ENCODE assay signal across 8 cellular contexts in the genomic region with DNA sequence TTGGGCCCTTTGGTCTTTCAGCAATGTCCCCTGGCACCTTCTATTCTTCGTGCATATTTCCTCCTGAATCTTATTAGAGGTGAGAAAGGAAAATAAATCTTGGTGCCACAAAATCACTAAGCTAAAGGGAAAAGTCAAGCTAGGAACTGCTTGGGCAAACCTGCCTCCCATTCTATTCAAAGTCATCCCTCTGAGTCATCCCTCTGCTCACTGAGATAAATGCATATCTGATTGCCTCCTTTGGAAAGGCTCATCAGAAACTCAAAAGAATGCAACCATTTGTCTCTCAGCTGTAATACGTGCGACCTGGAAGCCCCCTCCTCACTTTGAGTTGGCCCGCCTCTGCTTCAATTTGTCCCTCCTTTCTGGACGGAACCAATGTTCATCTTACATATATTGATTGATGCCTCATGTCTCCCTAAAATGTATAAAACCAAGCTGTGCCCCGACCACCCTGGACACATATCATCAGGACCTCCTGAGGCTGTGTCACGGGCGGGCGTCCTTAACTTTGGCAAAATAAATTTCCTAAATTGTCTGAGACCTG. TPM values are rescaled to one million over a fixed set of nuclear protein-coding genes. Genes with fewer than 3 reads are reported as not detected.
A peak's percentile ranks its signal among the peaks of the same experiment; 100 is the strongest.
DNase-seq lines count a peak whose midpoint lies in the region; ATAC-seq, FAIRE-seq and TF ChIP-seq lines count a peak whose summit lies in the region.
"Not testable (repeated sequence)": the region's sequence is repeated elsewhere in the genome, so short reads cannot be mapped to it uniquely, and the experiment has no call there.

No MANE protein-coding gene starts in this region.

- peaks cover 28% of the 10 kb centered on the region for H3F3A ChIP-seq in MM.1S (ENCODE audit: insufficient read depth, low read length)

- H3K9me3 Mint-ChIP-seq in CD4-positive, alpha-beta memory T cell; H9; WTC11; stimulated activated naive B cell treated with anti-CD40 and anti-IgM and Interleukin-4, amounts not matched to agents 10 μg/mL and 1 μg/mL and 100 μg/mL, for 72 hours: not testable (repeated sequence)

- H2BK12ac ChIP-seq in H9 (ENCODE audit: insufficient read length, low read depth, low read length) = not testable (repeated sequence)

- H3K4me1 ChIP-seq in CD4-positive, alpha-beta memory T cell (ENCODE audit: insufficient read depth, low read length) = peaks cover 28% of the 10 kb centered on the region
- not testable (repeated sequence) for H3K4me1 ChIP-seq in H9 (ENCODE audit: insufficient read depth, low read length)
- H3K4me1 ChIP-seq in MM.1S (ENCODE audit: low read length) (peaks cover 38% of the 10 kb centered on the region), heart left ventricle (peaks cover 0 to 29% (median 21%) of the 10 kb centered on the region in 12 donors), muscle layer of duodenum (ENCODE audit: control insufficient read depth in 1 of 2, insufficient read depth in 2 of 2, low read length in 2 of 2) (peaks cover 8 to 22% of the 10 kb centered on the region in 2 donors)

- not testable (repeated sequence) for H3K14ac ChIP-seq in H9 (ENCODE audit: insufficient read depth, low read length)

- H2AFZ ChIP-seq in H9 (ENCODE audit: low read length) = not testable (repeated sequence)
- H2AFZ ChIP-seq in MM.1S (ENCODE audit: low read length) = peak overlapping the region; percentile 84

- H3K9me2 ChIP-seq in MM.1S (replicated peaks; ENCODE audit: insufficient read depth, low read length) = not testable (repeated sequence)

- intact Hi-C loops in CD4-positive, alpha-beta memory T cell (cut with micrococcal nuclease) = loop anchor here (1.0 to 10.0 kb wide), 6 partner anchors 109 to 1099 kb away; partner anchors contain the start of genes ATM, C11orf65, CUL5 and CWF19L2
- intact Hi-C loops in heart left ventricle (cut with DNase I) = not testable (repeated sequence)

- DNase-seq in CD4-positive, alpha-beta memory T cell; H9; MM.1S; WTC11 (ENCODE audit: low spot score); heart left ventricle; stimulated activated naive B cell treated with anti-CD40 and anti-IgM and Interleukin-4, amounts not matched to agents 10 μg/mL and 1 μg/mL and 100 μg/mL, for 72 hours: not testable (repeated sequence)
- peak; percentile 52 for DNase-seq in bronchial epithelial cell (ENCODE audit: low read depth)

- H4K5ac ChIP-seq in H9 (ENCODE audit: insufficient read length, low read depth, low read length) = not testable (repeated sequence)

- not testable (repeated sequence) for H3K36me3 ChIP-seq in CD4-positive, alpha-beta memory T cell (ENCODE audit: insufficient read depth, low read length); MM.1S (replicated peaks; ENCODE audit: insufficient read depth, low read length); bronchial epithelial cell (ENCODE audit: control insufficient read depth, insufficient read depth, low read length); heart left ventricle; muscle layer of duodenum (ENCODE audit: control insufficient read depth in 1 of 2, insufficient read depth in 2 of 2, low read length in 2 of 2)

- H2BK120ac ChIP-seq in H9 (ENCODE audit: low read depth, low read length, poor library complexity, severe bottlenecking) = not testable (repeated sequence)

- H4K91ac ChIP-seq in H9 (ENCODE audit: insufficient read length, low read depth, low read length) = not testable (repeated sequence)

- H3K4me3 Mint-ChIP-seq in CD4-positive, alpha-beta memory T cell = peak overlapping the region; percentile 94 to 98 (median 96)
- H3K4me3 Mint-ChIP-seq in H9 (peak overlapping the region; percentile 94 to 97), WTC11 (peak overlapping the region; percentile 99)
- H3K4me3 Mint-ChIP-seq in stimulated activated naive B cell treated with anti-CD40 and anti-IgM and Interleukin-4, amounts not matched to agents 10 μg/mL and 1 μg/mL and 100 μg/mL, for 72 hours = peak overlapping the region; percentile 90 to 96

- H4K20me1 ChIP-seq in H9 (ENCODE audit: control insufficient read depth, insufficient read depth, insufficient read length); MM.1S (ENCODE audit: insufficient read depth, low read length): not testable (repeated sequence)

- not testable (repeated sequence) for TF ChIP-seq POLR2A in heart left ventricle (IDR thresholded peaks at IDR 0.05)

- not testable (repeated sequence) for H3K79me2 ChIP-seq in H9 (ENCODE audit: insufficient read depth, low read length)
- H3K79me2 ChIP-seq in MM.1S (ENCODE audit: low read length) = peaks cover 41% of the 10 kb centered on the region

- not testable (repeated sequence) for H2AK5ac ChIP-seq in H9 (ENCODE audit: insufficient read length, low read length)

- H3K23ac ChIP-seq in H9 (ENCODE audit: insufficient read length, low read depth, low read length) = not testable (repeated sequence)

- H3K18ac ChIP-seq in H9 (ENCODE audit: insufficient read length, low read depth, low read length) = not testable (repeated sequence)

- H3T11ph ChIP-seq in H9 (ENCODE audit: low read length) = not testable (repeated sequence)

- peaks cover 0 to 10% of the 10 kb centered on the region in 2 donors for H3K36me3 Mint-ChIP-seq in CD4-positive, alpha-beta memory T cell
- H3K36me3 Mint-ChIP-seq in H9 (ENCODE audit: insufficient read depth in 1 of 3, low read depth in 3 of 3); WTC11; stimulated activated naive B cell treated with anti-CD40 and anti-IgM and Interleukin-4, amounts not matched to agents 10 μg/mL and 1 μg/mL and 100 μg/mL, for 72 hours: not testable (repeated sequence)

- TF ChIP-seq CTCF in H9 (conservative IDR thresholded peaks at IDR 0.05); MM.1S (IDR thresholded peaks at IDR 0.05; ENCODE audit: low read length); WTC11 (IDR thresholded peaks at IDR 0.05); bronchial epithelial cell (IDR thresholded peaks at IDR 0.05; ENCODE audit: insufficient read depth, low read length, severe bottlenecking); heart left ventricle (IDR thresholded peaks at IDR 0.05): not testable (repeated sequence)

- POLR2A ChIA-PET in CD4-positive, alpha-beta memory T cell (lab: Charles Lee; ENCODE audit: partially characterized antibody) = interaction anchor here (1.1 to 4.1 kb wide), 3 partner anchors 9 to 443 kb away, joined by 3 to 23 read pairs (median 3); partner anchors contain the start of genes CUL5 and CWF19L2
- POLR2A ChIA-PET in WTC11 (lab: Charles Lee) = interaction anchor here (1.0 kb wide), 1 partner anchor 123 kb away, joined by 3 read pairs; no protein-coding TSS in a partner anchor

- H3K56ac ChIP-seq in H9 (ENCODE audit: insufficient read length, low read depth, low read length) = not testable (repeated sequence)

- H3K27ac Mint-ChIP-seq in CD4-positive, alpha-beta memory T cell = peak overlapping the region; percentile 89 to 97 (median 95)
- peak overlapping the region in 2 of 3 experiments; percentile 95 to 99; a peak in 4 of 7 replicates for H3K27ac Mint-ChIP-seq in H9
- H3K27ac Mint-ChIP-seq in WTC11 = peak overlapping the region; percentile 97
- H3K27ac Mint-ChIP-seq in stimulated activated naive B cell treated with anti-CD40 and anti-IgM and Interleukin-4, amounts not matched to agents 10 μg/mL and 1 μg/mL and 100 μg/mL, for 72 hours = peak overlapping the region; percentile 98

- H2BK20ac ChIP-seq in H9 (ENCODE audit: low read depth, low read length, poor library complexity, severe bottlenecking) = not testable (repeated sequence)

- not testable (repeated sequence) for FAIRE-seq in bronchial epithelial cell (lab: Jason Lieb, UNC)

- H3K9me3 ChIP-seq in CD4-positive, alpha-beta memory T cell (ENCODE audit: control insufficient read depth in 1 of 2, low read length in 2 of 2); H9 (ENCODE audit: control insufficient read depth, low read depth, low read length); MM.1S (replicated peaks; ENCODE audit: insufficient read depth, low read length); heart left ventricle; muscle layer of duodenum (ENCODE audit: control insufficient read depth in 1 of 2, low read length in 2 of 2): not testable (repeated sequence)

- peak overlapping the region; percentile 35 for H3K9ac ChIP-seq in H9 (ENCODE audit: extremely low read depth, insufficient read length, low read length)
- peak overlapping the region; percentile 76; the same call in 1 of the 2 replicates for H3K9ac ChIP-seq in MM.1S (ENCODE audit: low read length)

- not testable (repeated sequence) for H3K23me2 ChIP-seq in H9 (ENCODE audit: insufficient read length, low read depth, low read length, poor library complexity, severe bottlenecking)

- not testable (repeated sequence) for H2BK15ac ChIP-seq in H9 (ENCODE audit: low read depth, low read length)

- not testable (repeated sequence) for H3K27me3 ChIP-seq in CD4-positive, alpha-beta memory T cell (ENCODE audit: insufficient read depth, low read length); H9 (ENCODE audit: insufficient read depth, low read length); MM.1S (replicated peaks; ENCODE audit: insufficient read depth, low read length); bronchial epithelial cell (ENCODE audit: control insufficient read depth, insufficient read depth, low read length); heart left ventricle; muscle layer of duodenum (ENCODE audit: low read depth, low read length)

- peak overlapping the region; percentile 81 for H3K4me2 ChIP-seq in H9 (ENCODE audit: insufficient read depth, insufficient read length, low read length)
- peak overlapping the region; percentile 74 for H3K4me2 ChIP-seq in MM.1S (ENCODE audit: low read depth, low read length)

- H2BK5ac ChIP-seq in H9 (ENCODE audit: insufficient read length, low read length) = not testable (repeated sequence)

- H3K79me1 ChIP-seq in H9 (ENCODE audit: insufficient read depth, low read depth, low read length, poor library complexity, severe bottlenecking) = not testable (repeated sequence)

- H3K4ac ChIP-seq in H9 (ENCODE audit: low read depth, low read length) = not testable (repeated sequence)

- peak overlapping the region; percentile 58 for H3K27ac ChIP-seq in CD4-positive, alpha-beta memory T cell (ENCODE audit: low read depth, low read length)
- not testable (repeated sequence) for H3K27ac ChIP-seq in H9 (ENCODE audit: insufficient read length, low read depth, low read length)
- peak overlapping the region; percentile 72; the same call in 1 of the 2 replicates for H3K27ac ChIP-seq in MM.1S (ENCODE audit: low read length)
- peak overlapping the region; percentile 59 to 88 (median 74) for H3K27ac ChIP-seq in heart left ventricle
- H3K27ac ChIP-seq in muscle layer of duodenum (ENCODE audit: low read length) = peak overlapping the region; percentile 83

- not testable (repeated sequence) for H4K8ac ChIP-seq in H9 (replicated peaks; ENCODE audit: insufficient read length, low read depth, low read length)

- peak overlapping the region; percentile 68 to 73 for H3K4me3 ChIP-seq in CD4-positive, alpha-beta memory T cell (ENCODE audit: low read length in 2 of 2)
- H3K4me3 ChIP-seq in MM.1S (ENCODE audit: low read length) (peak overlapping the region; percentile 91), bronchial epithelial cell (ENCODE audit: low read depth, low read length) (peak overlapping the region; percentile 52), heart left ventricle (peak overlapping the region; percentile 50 to 87 (median 80)), muscle layer of duodenum (ENCODE audit: low read depth in 1 of 2, low read length in 2 of 2) (peak overlapping the region; percentile 94 to 95)

- not testable (repeated sequence) for H3K27me3 Mint-ChIP-seq in CD4-positive, alpha-beta memory T cell; H9 (ENCODE audit: low read depth); WTC11 (ENCODE audit: low read depth); stimulated activated naive B cell treated with anti-CD40 and anti-IgM and Interleukin-4, amounts not matched to agents 10 μg/mL and 1 μg/mL and 100 μg/mL, for 72 hours

- H3K4me1 Mint-ChIP-seq in CD4-positive, alpha-beta memory T cell = peaks cover 23 to 43% (median 40%) of the 10 kb centered on the region in 4 donors
- peaks cover 24 to 27% of the 10 kb centered on the region in 2 experiments for H3K4me1 Mint-ChIP-seq in H9
- H3K4me1 Mint-ChIP-seq in WTC11 = peaks cover 30% of the 10 kb centered on the region
- peaks cover 31 to 49% of the 10 kb centered on the region in 2 donors for H3K4me1 Mint-ChIP-seq in stimulated activated naive B cell treated with anti-CD40 and anti-IgM and Interleukin-4, amounts not matched to agents 10 μg/mL and 1 μg/mL and 100 μg/mL, for 72 hours

- not testable (repeated sequence) for ATAC-seq in WTC11; stimulated activated naive B cell treated with anti-CD40 and anti-IgM and Interleukin-4, amounts not matched to agents 10 μg/mL and 1 μg/mL and 100 μg/mL, for 72 hours (replicated peaks)
- ATAC-seq in heart left ventricle = peak in 1 of 4 donors; percentile 10

- CTCF ChIA-PET in CD4-positive, alpha-beta memory T cell (lab: Charles Lee; ENCODE audit: partially characterized antibody) = interaction anchor here (0.9 to 7.2 kb wide), 10 partner anchors 9 to 175 kb away, joined by 3 to 76 read pairs (median 4); partner anchors contain the start of gene CWF19L2
- CTCF ChIA-PET in WTC11 (lab: Charles Lee) = interaction anchor here (1.0 to 5.6 kb wide), 6 partner anchors 17 to 205 kb away, joined by 3 to 38 read pairs (median 4); partner anchors contain the start of gene ELMOD1

- WGBS in H9 (ENCODE audit: extremely low coverage, insufficient read length, low lambda C conversion rate) = no CpG with 5 or more reads among the region's 9 CpGs
- WGBS in heart left ventricle, 4 donors = 58 to 62% (median 60%) methylated on average over 9 of the region's 9 CpGs

RNA-seq across cellular contexts. Expression of gene ALKBH8, which starts 0.5 kb away (rescaled TPM):
- 10 to 100 TPM; 14.6 to 15.2 TPM for total RNA-seq in CD4-positive, alpha-beta memory T cell
- 10 to 100 TPM in 1 of 2 donors, 1 to 10 TPM in 1; 3.5 to 11.9 TPM for polyA plus RNA-seq in CD4-positive, alpha-beta memory T cell
- 12.7 and 15.7 TPM in 2 replicates for total RNA-seq in H9 (2021)
- total RNA-seq in WTC11 (2021) = 6.7 to 9.5 TPM (median 7.3 TPM) in 3 replicates
- total RNA-seq in bronchial epithelial cell = 5.2 and 12.4 TPM in 2 replicates
- 1 to 10 TPM; 4.8 to 8.6 (median 6.5) TPM for total RNA-seq in heart left ventricle
- 1 to 10 TPM; 2.9 to 5.0 TPM for polyA plus RNA-seq in heart left ventricle

RNA-seq across cellular contexts. Expression of gene ELMOD1, which starts 24.9 kb away (rescaled TPM):
- total RNA-seq in CD4-positive, alpha-beta memory T cell = not detected
- not detected for polyA plus RNA-seq in CD4-positive, alpha-beta memory T cell
- total RNA-seq in H9 (2021) (0.61 and 0.81 TPM in 2 replicates), WTC11 (2021) (0.98 to 2.3 TPM (median 1.4 TPM) in 3 replicates), bronchial epithelial cell (under 0.01 TPM in 1 of 2 replicates, not detected in the other), heart left ventricle (under 1 TPM in 7 of 9 donors, not detected in 2; 0.12 to 0.75 (median 0.48) TPM)
- polyA plus RNA-seq in heart left ventricle = under 1 TPM; 0.29 to 0.30 TPM
